In genomic region chr17:78359216-78359935, GRCh38 we compare ENCODE assay signal across 8 cellular contexts. TPM values are rescaled to one million over a fixed set of nuclear protein-coding genes. Genes with fewer than 3 reads are reported as not detected.
DNase-seq lines count a peak whose midpoint lies in the region; ATAC-seq, FAIRE-seq and TF ChIP-seq lines count a peak whose summit lies in the region.

No MANE protein-coding gene starts in this region.

- peaks cover 5 to 34% of the 10 kb centered on the region in 2 experiments; a peak in 2 of 4 replicates for H3K79me1 ChIP-seq in IMR-90 (ENCODE audit: low read depth in 1 of 2, low read length in 2 of 2)

- POLR2A ChIA-PET in IMR-90 (lab: Charles Lee; ENCODE audit: unreplicated experiment) = interaction anchor here (0.6 to 1.1 kb wide), 3 partner anchors 31 to 73 kb away, joined by 3 read pairs; no protein-coding TSS in a partner anchor

- H3K14ac ChIP-seq in IMR-90 (replicated peaks; ENCODE audit: low read depth, low read length) = peak overlapping the region; percentile 87

- peaks cover 14% of the 10 kb centered on the region for H3K4me1 ChIP-seq in IMR-90 (ENCODE audit: control insufficient read depth, insufficient read depth, low read length)
- H3K4me1 ChIP-seq in iPS-15b (ENCODE audit: control insufficient read depth, insufficient read depth, low read length) = peaks cover 16% of the 10 kb centered on the region
- peaks cover 0 to 5% of the 10 kb centered on the region in 2 donors for H3K4me1 ChIP-seq in small intestine (ENCODE audit: control insufficient read depth in 2 of 2, insufficient read depth in 1 of 2, low read depth in 1 of 2, low read length in 1 of 2)

- H2AFZ ChIP-seq in IMR-90 (replicated peaks; ENCODE audit: low read length, poor library complexity) = peak overlapping the region; percentile 91

- no peak for TF ChIP-seq RAD21 in IMR-90 (IDR thresholded peaks at IDR 0.05; ENCODE audit: low read length)

- dilution Hi-C loops in IMR-90 (cut with HindIII; ENCODE audit: low sequenced_read_pairs, unreplicated experiment) = no loop called here

- peak overlapping the region; percentile 87 for H3K56ac ChIP-seq in IMR-90 (ENCODE audit: extremely low read depth, insufficient read depth, low read length)

- BruUV-seq in IMR-90 (replicated peaks; lab: Mats Ljungman, UMichigan) = TSS peak; percentile 55

- in situ Hi-C loops in IMR-90 (cut with MboI; ENCODE audit: low sequenced_read_pairs) = loop anchor here (5.0 kb wide), 1 partner anchor 67 kb away; no protein-coding TSS in a partner anchor

- ATAC-seq in IMR-90 (ENCODE audit: low read depth) = peak; percentile 2
- ATAC-seq in GM19395 (IDR thresholded peaks at IDR 0.05; ENCODE audit: unreplicated experiment) = no peak

- peak overlapping the region; percentile 77 for H3K4ac ChIP-seq in IMR-90 (ENCODE audit: low read depth, low read length)

- H2BK5ac ChIP-seq in IMR-90 (ENCODE audit: low read depth, low read length, poor library complexity, severe bottlenecking) = peak overlapping the region; percentile 92

- no peak for TF ChIP-seq POLR2A in IMR-90 (IDR thresholded peaks at IDR 0.05; ENCODE audit: low read depth, low read length)

- H2AK9ac ChIP-seq in IMR-90 (replicated peaks; ENCODE audit: low read depth, low read length, poor library complexity) = peak overlapping the region; percentile 96

- H4K5ac ChIP-seq in IMR-90 (ENCODE audit: low read depth, low read length) = peak overlapping the region; percentile 14; the same call in 1 of the 2 replicates

- WGBS in IMR-90 (ENCODE audit: extremely low coverage in 2 of 2, insufficient read length in 1 of 2), 2 experiments = 0% methylated on average over 16 of the region's 76 CpGs; no CpG with 5 or more reads in 1 of the 2 experiments
- WGBS in adipose tissue, 3 donors = 1 to 3% (median 1%) methylated on average over 57 to 76 of the region's 76 CpGs
- 0 to 2% (median 1%) methylated on average over 33 to 76 of the region's 76 CpGs for WGBS in small intestine, 3 donors

- H3K9ac ChIP-seq in IMR-90 (ENCODE audit: low read depth, low read length) = peak overlapping the region; percentile 97
- no peak overlapping the region for H3K9ac ChIP-seq in iPS-15b (ENCODE audit: low read depth, low read length)

- H3K18ac ChIP-seq in IMR-90 (ENCODE audit: low read depth, low read length) = peak overlapping the region; percentile 49; the same call in 1 of the 2 replicates

- H3K27ac ChIP-seq in IMR-90 (ENCODE audit: insufficient read depth, low read length) (peak overlapping the region; percentile 97), adipose tissue (ENCODE audit: low read depth, low read length) (peak overlapping the region; percentile 94), small intestine (ENCODE audit: low read depth in 1 of 2, low read length in 1 of 2) (peak overlapping the region; percentile 50 to 97)

- peaks cover 8% of the 10 kb centered on the region; the same call in 1 of the 2 replicates for H3K9me1 ChIP-seq in IMR-90 (ENCODE audit: insufficient read depth, low read length)

- H3K9me3 ChIP-seq in IMR-90 (ENCODE audit: control insufficient read depth, insufficient read depth, low read length) (no peaks in the 10 kb centered on the region), iPS-15b (ENCODE audit: control insufficient read depth, insufficient read depth, low read length) (no peaks in the 10 kb centered on the region), small intestine (ENCODE audit: control insufficient read depth, low read depth) (no peaks in the 10 kb centered on the region)

- peak overlapping the region; percentile 29 for H2AK5ac ChIP-seq in IMR-90 (ENCODE audit: low read depth, low read length)

- H2BK15ac ChIP-seq in IMR-90 (ENCODE audit: low read depth, low read length) = no peak overlapping the region

- H2BK120ac ChIP-seq in IMR-90 (ENCODE audit: low read depth, low read length) = peak overlapping the region; percentile 64

- CTCF ChIA-PET in IMR-90 (lab: Yijun Ruan, JAX) = no interaction called here

- peak overlapping the region; percentile 10; the same call in 1 of the 2 replicates for H3K4me2 ChIP-seq in IMR-90 (ENCODE audit: low read depth, low read length)

- H3K36me3 ChIP-seq in IMR-90 (ENCODE audit: control insufficient read depth, insufficient read depth, low read length) = peaks cover 31% of the 10 kb centered on the region
- H3K36me3 ChIP-seq in iPS-15b (ENCODE audit: control insufficient read depth, insufficient read depth, low read length) = no peaks in the 10 kb centered on the region
- no peaks in the 10 kb centered on the region for H3K36me3 ChIP-seq in small intestine (ENCODE audit: control insufficient read depth in 2 of 2, insufficient read depth in 2 of 2, low read length in 2 of 2)

- H3K23ac ChIP-seq in IMR-90 (ENCODE audit: low read depth, low read length) = peak overlapping the region; percentile 97

- intact Hi-C loops in IMR-90 (cut with micrococcal nuclease) = no loop called here

- DNase-seq in ELR (ENCODE audit: low read depth) = peak; percentile 61
- DNase-seq in IMR-90 = no peak
- no peak for DNase-seq in small intestine
- DNase-seq in RCC 7860 (ENCODE audit: low spot score) = no peak
- DNase-seq in NCI-H82 treated with DMSO at 0.1 percent for 48 hours (lab: John Stamatoyannopoulos, UW; ENCODE audit: unreplicated experiment) = no peak

- H4K20me1 ChIP-seq in IMR-90 (ENCODE audit: insufficient read depth, low read length) = peaks cover 49% of the 10 kb centered on the region

- H2BK20ac ChIP-seq in IMR-90 (ENCODE audit: low read depth, low read length) = 0 out of 2 replicates have a peak overlapping the region, but pooled peaks have one; percentile 52

- H3K27me3 ChIP-seq in IMR-90 (ENCODE audit: control insufficient read depth, insufficient read depth, low read length) (no peaks in the 10 kb centered on the region), iPS-15b (ENCODE audit: control insufficient read depth, insufficient read depth, low read length) (peaks cover 48% of the 10 kb centered on the region), small intestine (ENCODE audit: control insufficient read depth in 2 of 2, insufficient read depth in 2 of 2, low read length in 2 of 2) (peaks cover 0 to 5% of the 10 kb centered on the region in 2 donors)

- FAIRE-seq in small intestine (lab: Jason Lieb, UNC) (no peak), RCC 7860 (lab: Jason Lieb, UNC) (no peak)

- no peak for TF ChIP-seq CTCF in IMR-90 (conservative IDR thresholded peaks at IDR 0.05; ENCODE audit: low read depth, low read length)

- H4K8ac ChIP-seq in IMR-90 (ENCODE audit: low read depth in 2 of 2, low read length in 2 of 2) = peak overlapping the region in 1 of 2 experiments; percentile 66; a peak in 1 of 4 replicates

- peak overlapping the region; percentile 71 for H4K91ac ChIP-seq in IMR-90 (ENCODE audit: insufficient read depth, low read depth, low read length)

- H3K4me3 ChIP-seq in IMR-90 (ENCODE audit: insufficient read depth, low read depth, low read length) = peak overlapping the region; percentile 94
- peak overlapping the region; percentile 65 for H3K4me3 ChIP-seq in iPS-15b (ENCODE audit: low read depth, low read length)
- H3K4me3 ChIP-seq in small intestine (ENCODE audit: low read depth in 1 of 2, low read length in 2 of 2) = peak overlapping the region; percentile 71 to 83

TF ChIP-seq in IMR-90, 13 proteins besides CTCF, POLR2A, EP300 and RAD21:
- peak; percentile 73; the same call in 1 of the 2 replicates for TF ChIP-seq CHD1 (IDR thresholded peaks at IDR 0.05; ENCODE audit: low read depth, low read length)
- TF ChIP-seq MXI1 (IDR thresholded peaks at IDR 0.05; ENCODE audit: borderline replicate concordance, low read depth, low read length) = no peak
- TF ChIP-seq RFX5 (IDR thresholded peaks at IDR 0.05; ENCODE audit: low read depth, low read length) = no peak

RNA-seq across cellular contexts. Expression of gene SOCS3, which starts 0.5 kb away (rescaled TPM):
- total RNA-seq in IMR-90 (2012; rRNA removed) = 19.7 and 19.9 TPM in 2 replicates
- polyA plus RNA-seq in IMR-90 (2012; rRNA removed) = 18.3 and 19.2 TPM in 2 replicates
- 29.0 and 102 TPM in 2 replicates for polyA plus RNA-seq in IMR-90 (2012; cell fraction: cytosol; rRNA removed)
- polyA plus RNA-seq in IMR-90 (2012; cell fraction: nucleus; rRNA removed; ENCODE audit: low replicate concordance) = 163 and 202 TPM in 2 replicates
- 1,000 to 10,000 TPM in 1 of 3 donors, 100 to 1,000 TPM in 1, 10 to 100 TPM in 1; 33.1 to 1,268 (median 796) TPM for polyA plus RNA-seq in adipose tissue
- polyA plus RNA-seq in small intestine = 10 to 100 TPM in 1 of 3 donors, 1 to 10 TPM in 2; 3.4 to 67.3 (median 6.5) TPM

RNA-seq across cellular contexts. Expression of gene PGS1, which starts 19.1 kb away (rescaled TPM):
- total RNA-seq in IMR-90 (2012; rRNA removed) = 14.4 and 18.5 TPM in 2 replicates
- 35.5 and 43.2 TPM in 2 replicates for polyA plus RNA-seq in IMR-90 (2012; rRNA removed)
- polyA plus RNA-seq in IMR-90 (2012; cell fraction: cytosol; rRNA removed) = 26.3 and 45.8 TPM in 2 replicates
- 189 and 191 TPM in 2 replicates for polyA plus RNA-seq in IMR-90 (2012; cell fraction: nucleus; rRNA removed; ENCODE audit: low replicate concordance)
- 10 to 100 TPM; 14.2 to 55.2 (median 28.3) TPM for polyA plus RNA-seq in adipose tissue
- 10 to 100 TPM; 14.9 to 24.9 (median 16.1) TPM for polyA plus RNA-seq in small intestine
